15 cellular contexts compared by ENCODE assay signal in genomic region chr20:23666189-23666588, GRCh38. TPM values are rescaled to one million over a fixed set of nuclear protein-coding genes. Genes with fewer than 3 reads are reported as not detected.
DNase-seq lines count a peak whose midpoint lies in the region; ATAC-seq, FAIRE-seq and TF ChIP-seq lines count a peak whose summit lies in the region.
"Had no signal": no experiment of that assay in that cellular context is flagged by ENCODE, and none has a peak within 500 bp of the region (broad histone marks: within the 10 kb centered on the region; RNA-seq: fewer than 3 reads in every experiment).

No MANE protein-coding gene starts in this region.

- H3K4me1 ChIP-seq in heart right ventricle (peaks cover 0 to 15% (median 0%) of the 10 kb centered on the region in 9 donors), esophagus muscularis mucosa (peaks cover 0 to 3% (median 0%) of the 10 kb centered on the region in 4 donors)
- H3K4me1 ChIP-seq: SJSA1 had no signal

- H3K27ac ChIP-seq in heart right ventricle (peak overlapping the region in 2 of 10 donors; percentile 29 to 32), esophagus muscularis mucosa (replicated peaks in 1 of 4) (no peak overlapping the region), coronary artery (no peak overlapping the region)
- H3K27ac ChIP-seq: SJSA1 had no signal

- H3K27me3 ChIP-seq in heart right ventricle (peaks cover 0 to 5% (median 0%) of the 10 kb centered on the region in 7 donors), esophagus muscularis mucosa (no peaks in the 10 kb centered on the region)
- H3K27me3 ChIP-seq: SJSA1 had no signal

- no peaks in the 10 kb centered on the region for H3K36me3 ChIP-seq in heart right ventricle
- no peaks in the 10 kb centered on the region for H3K36me3 ChIP-seq in esophagus muscularis mucosa
- H3K36me3 ChIP-seq: SJSA1 had no signal

- H3K4me3 ChIP-seq in heart right ventricle (no peak overlapping the region), esophagus muscularis mucosa (no peak overlapping the region), coronary artery (no peak overlapping the region)
- H3K4me3 ChIP-seq: SJSA1 had no signal

- TF ChIP-seq CTCF in heart right ventricle (IDR thresholded peaks at IDR 0.05) (no peak), esophagus muscularis mucosa (IDR thresholded peaks at IDR 0.05) (no peak), coronary artery (IDR thresholded peaks at IDR 0.05) (no peak)

- H3K9me3 ChIP-seq in heart right ventricle: no peaks in the 10 kb centered on the region
- H3K9me3 ChIP-seq in esophagus muscularis mucosa: no peaks in the 10 kb centered on the region
- H3K9me3 ChIP-seq: SJSA1 had no signal

- 76 to 78% methylated on average over 4 of the region's 4 CpGs for WGBS in heart right ventricle, 2 donors
- 88% methylated on average over 4 of the region's 4 CpGs for WGBS in esophagus muscularis mucosa

- TF ChIP-seq EP300 in esophagus muscularis mucosa (IDR thresholded peaks at IDR 0.05): no peak

- peak; percentile 12 for ATAC-seq in Right ventricle myocardium superior (ENCODE audit: poor library complexity)
- no peak for ATAC-seq in heart right ventricle
- ATAC-seq in sciatic nerve: peak; percentile 25

- no peak for TF ChIP-seq POLR2A in esophagus muscularis mucosa (IDR thresholded peaks at IDR 0.05; ENCODE audit: low read depth)
- no peak for TF ChIP-seq POLR2A in GM12891 (IDR thresholded peaks at IDR 0.05; ENCODE audit: low read depth, low read length)

- DNase-seq in Right ventricle myocardium superior (no peak), heart right ventricle (no peak), OCI-M1 (lab: John Stamatoyannopoulos, UW) (peak; percentile 9), esophagus muscularis mucosa (ENCODE audit: extremely low spot score) (peak; percentile 57), sciatic nerve (ENCODE audit: low spot score) (no peak), GM12891 (ENCODE audit: insufficient read length, low spot score) (no peak), coronary artery (ENCODE audit: low spot score) (no peak), T1000 (lab: John Stamatoyannopoulos, UW) (no peak)
- DNase-seq: activated CD4-positive, alpha-beta T cell treated with anti-CD3 and anti-CD28 coated beads for 1 hour; amygdala; effector CD8-positive, alpha-beta T cell; NCI-H1105 had no signal

- intact Hi-C loops in Right ventricle myocardium superior (cut with DNase I): no loop called here
- intact Hi-C loops in heart right ventricle (cut with DNase I): loop anchor here in 3 of 10 donors (5.0 to 10.0 kb wide), 3 partner anchors 129 to 331 kb away; no protein-coding TSS in a partner anchor
- intact Hi-C loops in esophagus muscularis mucosa (cut with DNase I): loop anchor here (10.0 kb wide), 1 partner anchor 221 kb away; no protein-coding TSS in a partner anchor
- intact Hi-C loops in sciatic nerve (cut with DNase I): no loop called here

- no peak for FAIRE-seq in GM12891 (lab: Jason Lieb, UNC)

TF ChIP-seq in GM12891, 5 proteins besides CTCF, POLR2A, EP300 and RAD21:
- TF ChIP-seq POLR2AphosphoS5 (IDR thresholded peaks at IDR 0.05; ENCODE audit: low read depth, low read length) (no peak), TAF1 (IDR thresholded peaks at IDR 0.05; ENCODE audit: low read depth, low read length) (no peak), SPI1 (IDR thresholded peaks at IDR 0.05; ENCODE audit: low read depth, low read length) (no peak), PAX5 (IDR thresholded peaks at IDR 0.05; ENCODE audit: insufficient read depth, low read length, severe bottlenecking) (no peak), POU2F2 (IDR thresholded peaks at IDR 0.05; ENCODE audit: low read depth, low read length) (no peak)

RNA-seq across cellular contexts. Expression of gene CST4, which starts 22.6 kb away (rescaled TPM):
- not detected for total RNA-seq in Right ventricle myocardium superior
- not detected for total RNA-seq in heart right ventricle
- not detected for polyA plus RNA-seq in heart right ventricle
- total RNA-seq in esophagus muscularis mucosa: not detected
- total RNA-seq in sciatic nerve: not detected
- not detected for polyA plus RNA-seq in GM12891 (2012; ENCODE audit: low read depth, missing spikeins)
- total RNA-seq: mesothelial cell of epicardium, pulmonary artery endothelial cell, SJSA1 had no signal

RNA-seq across cellular contexts. Expression of gene CST3, which starts 28.4 kb away (rescaled TPM):
- total RNA-seq in Right ventricle myocardium superior (971 TPM), heart right ventricle (1,000 to 10,000 TPM in 1 of 10 donors, 100 to 1,000 TPM in 9; 395 to 1,066 (median 576) TPM), esophagus muscularis mucosa (1,000 to 10,000 TPM; 1,253 to 2,184 (median 1,709) TPM), sciatic nerve (731 TPM)
- polyA plus RNA-seq in heart right ventricle: 100 to 1,000 TPM; 633 to 805 TPM
- 27.7 TPM for polyA plus RNA-seq in GM12891 (2012; ENCODE audit: low read depth, missing spikeins)

Comparison
In these comparisons a context has a peak if more than half of its experiments do, and no peak if none do; other contexts are left out.
1. ATAC-seq: peak in Right ventricle myocardium superior (single experiment) and sciatic nerve (single experiment); none in heart right ventricle (0 of 8).
2. DNase-seq: peak in OCI-M1 (single experiment) and esophagus muscularis mucosa (single experiment); none in Right ventricle myocardium superior (single experiment), heart right ventricle (0 of 2), sciatic nerve (single experiment), GM12891 (single experiment), coronary artery (single experiment) and T1000 (single experiment).